Comparison of ENCODE assay signal across 1 cellular context in genomic region chr1:212853658-212854057, GRCh38.
TF ChIP-seq lines count a peak whose summit lies in the region.

No MANE protein-coding gene starts in this region.

TF ChIP-seq in A549, 52 proteins besides CTCF, POLR2A, EP300 and RAD21 (continued from another document):
- peak; percentile 65 for TF ChIP-seq JUNB (IDR thresholded peaks at IDR 0.05)
- peak; percentile 88 for TF ChIP-seq MAFK (IDR thresholded peaks at IDR 0.05; ENCODE audit: partially characterized antibody)
- no peak for TF ChIP-seq HDAC2 (IDR thresholded peaks at IDR 0.05)
- TF ChIP-seq GATA3 (IDR thresholded peaks at IDR 0.05; ENCODE audit: borderline replicate concordance): peak; percentile 67; the same call in 1 of the 2 replicates
- TF ChIP-seq CBX2 (IDR thresholded peaks at IDR 0.05; ENCODE audit: borderline replicate concordance, low read depth): no peak
- TF ChIP-seq, protein P1, sequence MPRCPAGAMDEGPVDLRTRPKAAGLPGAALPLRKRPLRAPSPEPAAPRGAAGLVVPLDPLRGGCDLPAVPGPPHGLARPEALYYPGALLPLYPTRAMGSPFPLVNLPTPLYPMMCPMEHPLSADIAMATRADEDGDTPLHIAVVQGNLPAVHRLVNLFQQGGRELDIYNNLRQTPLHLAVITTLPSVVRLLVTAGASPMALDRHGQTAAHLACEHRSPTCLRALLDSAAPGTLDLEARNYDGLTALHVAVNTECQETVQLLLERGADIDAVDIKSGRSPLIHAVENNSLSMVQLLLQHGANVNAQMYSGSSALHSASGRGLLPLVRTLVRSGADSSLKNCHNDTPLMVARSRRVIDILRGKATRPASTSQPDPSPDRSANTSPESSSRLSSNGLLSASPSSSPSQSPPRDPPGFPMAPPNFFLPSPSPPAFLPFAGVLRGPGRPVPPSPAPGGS (IDR thresholded peaks at IDR 0.05): peak; percentile 40; the same call in 1 of the 3 replicates
- TF ChIP-seq RFX5 (IDR thresholded peaks at IDR 0.05): no peak
- no peak for TF ChIP-seq HOXB5 (CRISPR knock-in tag; IDR thresholded peaks at IDR 0.05)
- TF ChIP-seq FOSB (CRISPR knock-in tag; IDR thresholded peaks at IDR 0.05): no peak
- TF ChIP-seq, protein P2, sequence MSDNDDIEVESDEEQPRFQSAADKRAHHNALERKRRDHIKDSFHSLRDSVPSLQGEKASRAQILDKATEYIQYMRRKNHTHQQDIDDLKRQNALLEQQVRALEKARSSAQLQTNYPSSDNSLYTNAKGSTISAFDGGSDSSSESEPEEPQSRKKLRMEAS (IDR thresholded peaks at IDR 0.05): peak; percentile 43; the same call in 1 of the 2 replicates
- no peak for TF ChIP-seq ZNF302 (CRISPR knock-in tag; IDR thresholded peaks at IDR 0.05)
- no peak for TF ChIP-seq ZC3H11A (IDR thresholded peaks at IDR 0.05)
- no peak for TF ChIP-seq CHD4 (IDR thresholded peaks at IDR 0.05; ENCODE audit: borderline replicate concordance)
- TF ChIP-seq, protein P3, sequence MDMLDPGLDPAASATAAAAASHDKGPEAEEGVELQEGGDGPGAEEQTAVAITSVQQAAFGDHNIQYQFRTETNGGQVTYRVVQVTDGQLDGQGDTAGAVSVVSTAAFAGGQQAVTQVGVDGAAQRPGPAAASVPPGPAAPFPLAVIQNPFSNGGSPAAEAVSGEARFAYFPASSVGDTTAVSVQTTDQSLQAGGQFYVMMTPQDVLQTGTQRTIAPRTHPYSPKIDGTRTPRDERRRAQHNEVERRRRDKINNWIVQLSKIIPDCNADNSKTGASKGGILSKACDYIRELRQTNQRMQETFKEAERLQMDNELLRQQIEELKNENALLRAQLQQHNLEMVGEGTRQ (IDR thresholded peaks at IDR 0.05): no peak
- 0 out of 3 replicates have a peak, but pooled peaks have one; percentile 15 for TF ChIP-seq SMC3 (IDR thresholded peaks at IDR 0.05)
- TF ChIP-seq, protein P4, sequence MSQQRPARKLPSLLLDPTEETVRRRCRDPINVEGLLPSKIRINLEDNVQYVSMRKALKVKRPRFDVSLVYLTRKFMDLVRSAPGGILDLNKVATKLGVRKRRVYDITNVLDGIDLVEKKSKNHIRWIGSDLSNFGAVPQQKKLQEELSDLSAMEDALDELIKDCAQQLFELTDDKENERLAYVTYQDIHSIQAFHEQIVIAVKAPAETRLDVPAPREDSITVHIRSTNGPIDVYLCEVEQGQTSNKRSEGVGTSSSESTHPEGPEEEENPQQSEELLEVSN (IDR thresholded peaks at IDR 0.05; ENCODE audit: borderline replicate concordance, low read depth): no peak
- TF ChIP-seq TP53 (CRISPR knock-in tag; IDR thresholded peaks at IDR 0.05): no peak
- peak in 1 of 2 experiments; percentile 22; a peak in 1 of 4 replicates for TF ChIP-seq CEBPB (IDR thresholded peaks at IDR 0.05)
- TF ChIP-seq FOSL2 (IDR thresholded peaks at IDR 0.05): peak; percentile 67
- peak; percentile 89 for TF ChIP-seq FOSL2 (CRISPR knock-in tag; IDR thresholded peaks at IDR 0.05)
- no peak; the same call in 1 of the 2 replicates for TF ChIP-seq REST (IDR thresholded peaks at IDR 0.05)
- no peak for TF ChIP-seq BHLHE40 (IDR thresholded peaks at IDR 0.05; ENCODE audit: low read depth, low read length)
- no peak for TF ChIP-seq ZFP36 (IDR thresholded peaks at IDR 0.05; ENCODE audit: borderline replicate concordance, partially characterized antibody)
